In the genomic region with DNA sequence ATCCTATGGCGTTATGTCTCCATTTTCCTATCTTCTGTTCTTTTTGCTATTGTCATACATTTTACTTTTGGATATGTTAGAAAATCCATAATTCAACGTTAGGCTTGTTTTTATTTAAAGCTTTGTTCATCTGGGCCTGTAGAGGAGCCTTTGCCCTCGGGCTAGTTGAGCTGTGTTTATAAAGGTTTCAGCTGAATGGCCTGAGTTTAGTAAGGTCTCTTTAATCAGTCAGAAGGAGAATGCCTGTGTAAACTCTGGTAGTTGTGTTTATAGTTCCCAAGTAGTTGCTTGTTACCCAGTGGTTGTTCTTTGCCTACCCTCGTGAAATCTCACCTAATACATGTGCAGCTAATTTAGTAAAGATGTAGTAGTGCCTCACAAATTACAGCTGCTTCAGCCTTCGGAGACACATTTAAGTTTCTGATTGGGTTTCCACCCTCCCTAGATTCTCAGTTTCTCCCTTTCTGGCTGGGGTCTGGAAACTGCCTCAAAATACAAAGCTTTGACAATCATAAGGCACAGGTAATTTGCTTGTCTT, we compare ENCODE assay signal across 18 cellular contexts. TPM values are rescaled to one million over a fixed set of nuclear protein-coding genes. Genes with fewer than 3 reads are reported as not detected.
A peak's percentile ranks its signal among the peaks of the same experiment; 100 is the strongest.
DNase-seq lines count a peak whose midpoint lies in the region; ATAC-seq and TF ChIP-seq lines count a peak whose summit lies in the region.
"Had no signal": no experiment of that assay in that cellular context is flagged by ENCODE, and none has a peak within 500 bp of the region (broad histone marks: within the 10 kb centered on the region; RNA-seq: fewer than 3 reads in every experiment).

No MANE protein-coding gene starts in this region.

- TF ChIP-seq CTCF in epithelial cell of esophagus (IDR thresholded peaks at IDR 0.05; ENCODE audit: insufficient read depth, low read depth, low read length, missing control alignments) (no peak), psoas muscle (IDR thresholded peaks at IDR 0.05) (no peak), GM20000 (IDR thresholded peaks at IDR 0.05; ENCODE audit: extremely low read depth, missing control alignments) (no peak)

- 50 to 78% (median 60%) methylated on average over 5 of the region's 5 CpGs for WGBS in psoas muscle, 3 donors

- H3K4me1 ChIP-seq in psoas muscle: peaks cover 86% of the 10 kb centered on the region

- DNase-seq in H4 (ENCODE audit: low spot score) (peak; percentile 30), NCI-H1930 (lab: John Stamatoyannopoulos, UW) (peak; percentile 38 to 55), epithelial cell of esophagus (ENCODE audit: low read depth) (peak; percentile 14), psoas muscle (no peak), medulla oblongata (ENCODE audit: extremely low spot score) (no peak), GM20000 (ENCODE audit: low spot score) (no peak)
- DNase-seq: activated CD8-positive, alpha-beta T cell treated with anti-CD3 and anti-CD28 coated beads, Interleukin-2, amount 10 ng/mL, durations not matched to agents 7 days and 5 days; central memory CD4-positive, alpha-beta T cell; effector memory CD8-positive, alpha-beta T cell; KBM-7; left colon; NCI-H1105; ovary; stimulated activated CD4-positive, alpha-beta T cell treated with anti-CD3 and anti-CD28 coated beads, Interleukin-4, amount 100 ng/mL, for 1 hour; substantia nigra; T-cell had no signal

- no peak overlapping the region for H3K4me3 ChIP-seq in epithelial cell of esophagus (ENCODE audit: low read length)
- no peak overlapping the region for H3K4me3 ChIP-seq in psoas muscle
- H3K4me3 ChIP-seq: ovary had no signal

- no peaks in the 10 kb centered on the region for H3K36me3 ChIP-seq in psoas muscle (ENCODE audit: insufficient read depth in 1 of 2, low read depth in 1 of 2)
- H3K36me3 ChIP-seq: ovary had no signal

- intact Hi-C loops in psoas muscle (cut with DNase I): no loop called here

- no peaks in the 10 kb centered on the region for H3K27me3 ChIP-seq in psoas muscle (ENCODE audit: insufficient read depth in 3 of 3, low read length in 2 of 3)
- H3K27me3 ChIP-seq: ovary had no signal

- H3K9me3 ChIP-seq in psoas muscle: no peaks in the 10 kb centered on the region
- H3K9me3 ChIP-seq: ovary had no signal

- ATAC-seq in psoas muscle (no peak), HG02571 (IDR thresholded peaks at IDR 0.05; ENCODE audit: unreplicated experiment) (no peak)
- ATAC-seq: activated CD8-positive, alpha-beta T cell treated with anti-CD3 and anti-CD28 coated beads, Interleukin-2, amount 10 ng/mL, durations not matched to agents 7 days and 5 days; effector memory CD8-positive, alpha-beta T cell; left colon; T-cell had no signal

- H3K27ac ChIP-seq in psoas muscle: peak overlapping the region; percentile 74
- H3K27ac ChIP-seq: ovary, RWPE1 had no signal

RNA-seq across cellular contexts. Expression of a gene that starts 33.1 kb away (rescaled TPM):
- 5.7 and 6.0 TPM in 2 replicates for total RNA-seq in H4 (2014; rRNA removed; shearing (Covaris generic))
- total RNA-seq in psoas muscle: 10 to 100 TPM; 31.8 to 37.9 (median 33.8) TPM
- polyA plus RNA-seq in psoas muscle: 10 to 100 TPM in 2 of 3 donors, 1 to 10 TPM in 1; 7.8 to 21.3 (median 11.6) TPM

Comparison
In these comparisons a context has a peak if more than half of its experiments do, and no peak if none do; other contexts are left out.
1. DNase-seq: peak in H4 (single experiment), NCI-H1930 (2 of 2) and epithelial cell of esophagus (single experiment); none in psoas muscle (0 of 2), medulla oblongata (single experiment) and GM20000 (single experiment).